Comparison of ENCODE assay signal across 12 cellular contexts in genomic region chr6:170293881-170294755, GRCh38. TPM values are rescaled to one million over a fixed set of nuclear protein-coding genes. Genes with fewer than 3 reads are reported as not detected.
DNase-seq lines count a peak whose midpoint lies in the region; ATAC-seq, FAIRE-seq and TF ChIP-seq lines count a peak whose summit lies in the region.
"Had no signal": no experiment of that assay in that cellular context is flagged by ENCODE, and none has a peak within 500 bp of the region (broad histone marks: within the 10 kb centered on the region; RNA-seq: fewer than 3 reads in every experiment).

No MANE protein-coding gene starts in this region.

- TF ChIP-seq CTCF in glutamatergic neuron (IDR thresholded peaks at IDR 0.05; ENCODE audit: partially characterized antibody, unreplicated experiment) = no peak
- TF ChIP-seq CTCF in D721Med (IDR thresholded peaks at IDR 0.05; ENCODE audit: insufficient read depth, missing control alignments) = no peak

- peaks cover 33% of the 10 kb centered on the region for H3K4me1 Mint-ChIP-seq in activated T-cell treated with anti-CD3 and anti-CD28 coated beads, Interleukin-2, amount 50 U/mL, for 4 hours (ENCODE audit: low read depth)
- peaks cover 30% of the 10 kb centered on the region for H3K4me1 Mint-ChIP-seq in glutamatergic neuron (ENCODE audit: low read depth, unreplicated experiment)
- peaks cover 41% of the 10 kb centered on the region for H3K4me1 Mint-ChIP-seq in stimulated activated effector memory CD8-positive, alpha-beta T cell treated with anti-CD3 and anti-CD28 coated beads, Interleukin-12 subunit alpha, Interleukin-12 subunit beta, amount 100 ng/mL, for 72 hours

- H3K9me3 Mint-ChIP-seq in activated T-cell treated with anti-CD3 and anti-CD28 coated beads, Interleukin-2, amount 50 U/mL, for 4 hours = no peaks in the 10 kb centered on the region
- peaks cover 19% of the 10 kb centered on the region for H3K9me3 Mint-ChIP-seq in glutamatergic neuron (ENCODE audit: unreplicated experiment)
- H3K9me3 Mint-ChIP-seq in stimulated activated effector memory CD8-positive, alpha-beta T cell treated with anti-CD3 and anti-CD28 coated beads, Interleukin-12 subunit alpha, Interleukin-12 subunit beta, amount 100 ng/mL, for 72 hours = no peaks in the 10 kb centered on the region
- H3K9me3 Mint-ChIP-seq: activated CD4-positive, alpha-beta memory T cell treated with anti-CD3 and anti-CD28 coated beads, Interleukin-2, amount 10 ng/mL, durations not matched to agents 7 days and 5 days had no signal

- ATAC-seq in activated T-cell treated with anti-CD3 and anti-CD28 coated beads, Interleukin-2, amount 50 U/mL, for 4 hours = no peak
- peak; percentile 35 for ATAC-seq in stimulated activated effector memory CD8-positive, alpha-beta T cell treated with anti-CD3 and anti-CD28 coated beads, Interleukin-12 subunit alpha, Interleukin-12 subunit beta, amount 100 ng/mL, for 72 hours
- no peak for ATAC-seq in GM19351 (IDR thresholded peaks at IDR 0.05; ENCODE audit: unreplicated experiment)

- no peak for FAIRE-seq in D721Med (lab: Jason Lieb, UNC)

- no peak for DNase-seq in activated T-cell treated with anti-CD3 and anti-CD28 coated beads, Interleukin-2, amount 50 U/mL, for 4 hours
- DNase-seq in activated T-cell treated with anti-CD3 and anti-CD28 coated beads, Interleukin-2, amount 50 U/mL, for 1 hour = no peak
- DNase-seq in NCI-H345 (lab: John Stamatoyannopoulos, UW) (peak; percentile 30), glutamatergic neuron (peak; percentile 70), D721Med (ENCODE audit: insufficient read length, low spot score) (no peak), AG20443 (ENCODE audit: low spot score) (no peak)
- no peak for DNase-seq in stimulated activated effector memory CD8-positive, alpha-beta T cell treated with anti-CD3 and anti-CD28 coated beads, Interleukin-12 subunit alpha, Interleukin-12 subunit beta, amount 100 ng/mL, for 72 hours (ENCODE audit: low spot score in 2 of 2)
- DNase-seq: activated CD4-positive, alpha-beta memory T cell treated with anti-CD3 and anti-CD28 coated beads, Interleukin-2, amount 10 ng/mL, durations not matched to agents 7 days and 5 days; BE2C; IMR-90; NCI-H510A treated with DMSO at 0.1 percent for 48 hours had no signal

- no peaks in the 10 kb centered on the region for H3K36me3 Mint-ChIP-seq in activated T-cell treated with anti-CD3 and anti-CD28 coated beads, Interleukin-2, amount 50 U/mL, for 4 hours (ENCODE audit: insufficient read depth)
- no peaks in the 10 kb centered on the region for H3K36me3 Mint-ChIP-seq in glutamatergic neuron (ENCODE audit: unreplicated experiment)
- H3K36me3 Mint-ChIP-seq in stimulated activated effector memory CD8-positive, alpha-beta T cell treated with anti-CD3 and anti-CD28 coated beads, Interleukin-12 subunit alpha, Interleukin-12 subunit beta, amount 100 ng/mL, for 72 hours = peaks cover 5% of the 10 kb centered on the region

- peaks cover 57% of the 10 kb centered on the region for H3K27me3 Mint-ChIP-seq in activated T-cell treated with anti-CD3 and anti-CD28 coated beads, Interleukin-2, amount 50 U/mL, for 4 hours (ENCODE audit: low read depth)
- H3K27me3 Mint-ChIP-seq in glutamatergic neuron (ENCODE audit: unreplicated experiment) = peaks cover 35% of the 10 kb centered on the region

- H3K4me3 Mint-ChIP-seq in activated T-cell treated with anti-CD3 and anti-CD28 coated beads, Interleukin-2, amount 50 U/mL, for 4 hours = peak overlapping the region; percentile 65
- peak overlapping the region; percentile 80 for H3K4me3 Mint-ChIP-seq in glutamatergic neuron (ENCODE audit: unreplicated experiment)
- H3K4me3 Mint-ChIP-seq in stimulated activated effector memory CD8-positive, alpha-beta T cell treated with anti-CD3 and anti-CD28 coated beads, Interleukin-12 subunit alpha, Interleukin-12 subunit beta, amount 100 ng/mL, for 72 hours = peak overlapping the region; percentile 87
- H3K4me3 Mint-ChIP-seq: activated CD4-positive, alpha-beta memory T cell treated with anti-CD3 and anti-CD28 coated beads, Interleukin-2, amount 10 ng/mL, durations not matched to agents 7 days and 5 days had no signal

- H3K27ac Mint-ChIP-seq in glutamatergic neuron (ENCODE audit: unreplicated experiment) = peak overlapping the region; percentile 72
- no peak overlapping the region for H3K27ac Mint-ChIP-seq in stimulated activated effector memory CD8-positive, alpha-beta T cell treated with anti-CD3 and anti-CD28 coated beads, Interleukin-12 subunit alpha, Interleukin-12 subunit beta, amount 100 ng/mL, for 72 hours
- H3K27ac Mint-ChIP-seq: activated CD4-positive, alpha-beta memory T cell treated with anti-CD3 and anti-CD28 coated beads, Interleukin-2, amount 10 ng/mL, durations not matched to agents 7 days and 5 days had no signal

RNA-seq across cellular contexts. Expression of gene DLL1, which starts 3.2 kb away (rescaled TPM):
- total RNA-seq in activated T-cell treated with anti-CD3 and anti-CD28 coated beads, Interleukin-2, amount 50 U/mL, for 4 hours = 1 to 10 TPM in 2 of 3 donors, under 1 TPM in 1; 0.18 to 1.4 (median 1.0) TPM
- 34.3 TPM for total RNA-seq in glutamatergic neuron (ENCODE audit: unreplicated experiment)

RNA-seq across cellular contexts. Expression of gene FAM120B, which starts 12.4 kb away (rescaled TPM):
- 10 to 100 TPM; 13.8 to 14.3 (median 14.3) TPM for total RNA-seq in activated T-cell treated with anti-CD3 and anti-CD28 coated beads, Interleukin-2, amount 50 U/mL, for 4 hours
- 48.3 TPM for total RNA-seq in glutamatergic neuron (ENCODE audit: unreplicated experiment)

Comparison
In these comparisons a context has a peak if more than half of its experiments do, and no peak if none do; other contexts are left out.
1. DNase-seq: peak in NCI-H345 (single experiment) and glutamatergic neuron (single experiment); none in activated T-cell treated with anti-CD3 and anti-CD28 coated beads, Interleukin-2, amount 50 U/mL, for 4 hours (single experiment), activated T-cell treated with anti-CD3 and anti-CD28 coated beads, Interleukin-2, amount 50 U/mL, for 1 hour (single experiment), stimulated activated effector memory CD8-positive, alpha-beta T cell treated with anti-CD3 and anti-CD28 coated beads, Interleukin-12 subunit alpha, Interleukin-12 subunit beta, amount 100 ng/mL, for 72 hours (0 of 2), D721Med (single experiment) and AG20443 (single experiment).
2. RNA of gene DLL1, which starts 3.2 kb away (total RNA-seq): 34.3 TPM in glutamatergic neuron (single experiment); 0.18 to 1.4 TPM in activated T-cell treated with anti-CD3 and anti-CD28 coated beads, Interleukin-2, amount 50 U/mL, for 4 hours; every median in the first group is over 10 times any median in the second.
3. Peak in every context shown above with its lines, with median percentiles within 50 percentile points of each other: H3K4me3 Mint-ChIP-seq.